ENCODE assay signal across 9 cellular contexts in genomic region chr13:114049026-114049425, GRCh38.
DNase-seq lines count a peak whose midpoint lies in the region; ATAC-seq, FAIRE-seq and TF ChIP-seq lines count a peak whose summit lies in the region.
"Had no signal": no experiment of that assay in that cellular context is flagged by ENCODE, and none has a peak within 500 bp of the region (broad histone marks: within the 10 kb centered on the region; RNA-seq: fewer than 3 reads in every experiment).

No MANE protein-coding gene starts in this region.

- peak; percentile 35 for ATAC-seq in HG02870 (IDR thresholded peaks at IDR 0.05; ENCODE audit: unreplicated experiment)

- peak; percentile 56 for DNase-seq in GM12892 (ENCODE audit: insufficient read length)
- peak; percentile 52 for DNase-seq in activated T-cell treated with anti-CD3 and anti-CD28 coated beads for 24 hours (ENCODE audit: low read depth)
- DNase-seq in spleen, result peak; percentile 88
- no peak for DNase-seq in NCI-H146 treated with DMSO at 0.1 percent for 48 hours (lab: John Stamatoyannopoulos, UW; ENCODE audit: unreplicated experiment)
- no peak for DNase-seq in NCI-H2107 (lab: John Stamatoyannopoulos, UW)
- no peak for DNase-seq in prostate gland (ENCODE audit: low spot score)
- DNase-seq in NCI-H446 treated with DMSO at 0.1 percent for 48 hours (lab: John Stamatoyannopoulos, UW), result no peak

- FAIRE-seq in GM12892 (lab: Jason Lieb, UNC), result peak; percentile 70
- FAIRE-seq: keratinocyte had no signal

- H3K4me1 ChIP-seq in spleen (peaks cover 12 to 91% (median 66%) of the 10 kb centered on the region in 6 donors), prostate gland (replicated peaks) (no peaks in the 10 kb centered on the region)

- 21 to 51% (median 30%) methylated on average over 15 of the region's 15 CpGs for WGBS in spleen, 5 donors
- 82% methylated on average over 15 of the region's 15 CpGs for WGBS in prostate gland

- H3K4me3 ChIP-seq in spleen (peak overlapping the region in 3 of 8 donors; percentile 10 to 52 (median 20)), prostate gland (no peak overlapping the region)

- intact Hi-C loops in spleen (cut with DNase I; ENCODE audit: low total_unique reads) (no loop called here), prostate gland (cut with DNase I) (no loop called here)

- no peak for TF ChIP-seq POLR2A in GM12892 (IDR thresholded peaks at IDR 0.05; ENCODE audit: low read depth, low read length)
- no peak for TF ChIP-seq POLR2A in spleen (IDR thresholded peaks at IDR 0.05)
- no peak for TF ChIP-seq POLR2A in prostate gland (IDR thresholded peaks at IDR 0.05)

- H3K27me3 ChIP-seq in spleen (replicated peaks in 1 of 7) (no peaks in the 10 kb centered on the region), prostate gland (replicated peaks; ENCODE audit: insufficient read depth) (no peaks in the 10 kb centered on the region)

- H3K9me3 ChIP-seq in spleen (no peaks in the 10 kb centered on the region), prostate gland (no peaks in the 10 kb centered on the region)

- H3K27ac ChIP-seq in spleen (peak overlapping the region in 4 of 8 donors; percentile 4 to 72 (median 52)), prostate gland (no peak overlapping the region)

- TF ChIP-seq CTCF in spleen (IDR thresholded peaks at IDR 0.05 in 8 of 11, conservative IDR thresholded peaks at IDR 0.05 in 3 of 11), result no peak
- TF ChIP-seq CTCF in prostate gland (IDR thresholded peaks at IDR 0.05), result no peak

- H3K36me3 ChIP-seq in spleen (peaks cover 0 to 53% (median 11%) of the 10 kb centered on the region in 6 donors), prostate gland (no peaks in the 10 kb centered on the region)

Comparison
In these comparisons a context has a peak if more than half of its experiments do, and no peak if none do; other contexts are left out.
1. DNase-seq: peak in GM12892 (single experiment), activated T-cell treated with anti-CD3 and anti-CD28 coated beads for 24 hours (single experiment) and spleen (single experiment); none in NCI-H146 treated with DMSO at 0.1 percent for 48 hours (single experiment), NCI-H2107 (single experiment), prostate gland (single experiment) and NCI-H446 treated with DMSO at 0.1 percent for 48 hours (single experiment).